14 cellular contexts compared by ENCODE assay signal in the genomic region with DNA sequence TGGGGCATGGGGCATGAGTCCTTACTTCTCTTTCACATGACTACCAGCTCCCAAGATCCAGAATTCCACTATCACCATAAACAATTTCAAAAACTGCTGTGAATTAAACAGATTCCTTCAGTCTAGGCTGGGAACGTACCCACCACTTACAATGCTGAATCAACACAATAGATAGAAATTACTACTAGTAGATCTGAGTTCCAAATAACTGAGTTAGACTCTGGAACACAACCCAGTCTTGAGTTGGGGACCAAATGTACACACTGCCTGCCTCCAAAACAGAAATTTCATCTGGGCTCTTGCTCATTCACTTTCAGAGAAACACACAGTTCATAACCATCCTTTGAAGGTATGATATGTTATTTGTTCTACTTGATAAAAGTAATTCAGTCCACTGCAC. TPM values are rescaled to one million over a fixed set of nuclear protein-coding genes. Genes with fewer than 3 reads are reported as not detected.
A peak's percentile ranks its signal among the peaks of the same experiment; 100 is the strongest.
DNase-seq lines count a peak whose midpoint lies in the region; ATAC-seq and TF ChIP-seq lines count a peak whose summit lies in the region.
"Had no signal": no experiment of that assay in that cellular context is flagged by ENCODE, and none has a peak within 500 bp of the region (broad histone marks: within the 10 kb centered on the region; RNA-seq: fewer than 3 reads in every experiment).

No MANE protein-coding gene starts in this region.

- H3K4me2 ChIP-seq in osteoblast (ENCODE audit: insufficient read depth, low read length) = peak overlapping the region; percentile 67

- no peaks in the 10 kb centered on the region for H3K27me3 ChIP-seq in dorsolateral prefrontal cortex
- H3K27me3 ChIP-seq in osteoblast (ENCODE audit: insufficient read depth, low read length) = no peaks in the 10 kb centered on the region

- H3K27me3 Mint-ChIP-seq in stimulated activated naive CD8-positive, alpha-beta T cell treated with anti-CD3 and anti-CD28 coated beads, Interleukin-15, Interleukin-2, amounts not matched to agents 100 ng/mL and 50 ng/mL, for 24 hours = no peaks in the 10 kb centered on the region
- no peaks in the 10 kb centered on the region for H3K27me3 Mint-ChIP-seq in stimulated activated naive CD8-positive, alpha-beta T cell treated with anti-CD3 and anti-CD28 coated beads, Interleukin-15, amount 100 ng/mL, for 72 hours
- H3K27me3 Mint-ChIP-seq: activated naive CD4-positive, alpha-beta T cell treated with anti-CD3 and anti-CD28 coated beads, Interleukin-2, amount 50 U/mL, for 24 hours; naive thymus-derived CD8-positive, alpha-beta T cell had no signal

- TF ChIP-seq CTCF in dorsolateral prefrontal cortex (IDR thresholded peaks at IDR 0.05 in 54 of 56, conservative IDR thresholded peaks at IDR 0.05 in 2 of 56; ENCODE audit: low read depth in 1 of 56, partially characterized antibody in 56 of 56) (no peak), osteoblast (IDR thresholded peaks at IDR 0.05; ENCODE audit: extremely low read depth, low read depth, low read length) (no peak)

- peaks cover 96% of the 10 kb centered on the region for H3K79me2 ChIP-seq in osteoblast (ENCODE audit: insufficient read depth, low read length)

- H3K9me3 Mint-ChIP-seq in stimulated activated naive CD8-positive, alpha-beta T cell treated with anti-CD3 and anti-CD28 coated beads, Interleukin-15, Interleukin-2, amounts not matched to agents 100 ng/mL and 50 ng/mL, for 24 hours = no peaks in the 10 kb centered on the region
- no peaks in the 10 kb centered on the region for H3K9me3 Mint-ChIP-seq in stimulated activated naive CD8-positive, alpha-beta T cell treated with anti-CD3 and anti-CD28 coated beads, Interleukin-15, amount 100 ng/mL, for 72 hours
- H3K9me3 Mint-ChIP-seq: activated naive CD4-positive, alpha-beta T cell treated with anti-CD3 and anti-CD28 coated beads, Interleukin-2, amount 50 U/mL, for 24 hours; naive thymus-derived CD8-positive, alpha-beta T cell; stimulated activated effector memory CD8-positive, alpha-beta T cell treated with anti-CD3 and anti-CD28 coated beads, Interleukin-12 subunit alpha, Interleukin-12 subunit beta, amount 100 ng/mL, for 72 hours had no signal

- H3K27ac ChIP-seq in dorsolateral prefrontal cortex (peak overlapping the region in 38 of 59 donors; percentile 2 to 72 (median 29)), osteoblast (ENCODE audit: low read depth, low read length) (peak overlapping the region; percentile 95), substantia nigra (ENCODE audit: low read depth, low read length, poor library complexity, severe bottlenecking) (no peak overlapping the region)

- intact Hi-C loops in dorsolateral prefrontal cortex (cut with DNase I) = no loop called here

- H3K4me3 ChIP-seq in dorsolateral prefrontal cortex (no peak overlapping the region), osteoblast (ENCODE audit: insufficient read depth, low read length) (peak overlapping the region; percentile 2)

- peak overlapping the region; percentile 28 for H3K27ac Mint-ChIP-seq in stimulated activated naive CD8-positive, alpha-beta T cell treated with anti-CD3 and anti-CD28 coated beads, Interleukin-15, Interleukin-2, amounts not matched to agents 100 ng/mL and 50 ng/mL, for 24 hours
- no peak overlapping the region for H3K27ac Mint-ChIP-seq in stimulated activated naive CD8-positive, alpha-beta T cell treated with anti-CD3 and anti-CD28 coated beads, Interleukin-15, amount 100 ng/mL, for 72 hours
- H3K27ac Mint-ChIP-seq: stimulated activated effector memory CD8-positive, alpha-beta T cell treated with anti-CD3 and anti-CD28 coated beads, Interleukin-12 subunit alpha, Interleukin-12 subunit beta, amount 100 ng/mL, for 72 hours had no signal

- no peak for DNase-seq in stimulated activated naive CD8-positive, alpha-beta T cell treated with anti-CD3 and anti-CD28 coated beads, Interleukin-15, amount 100 ng/mL, for 72 hours
- DNase-seq in dorsolateral prefrontal cortex (no peak), osteoblast (ENCODE audit: insufficient read length, low spot score, missing footprints) (no peak), substantia nigra (lab: John Stamatoyannopoulos, UW) (no peak)
- DNase-seq: effector memory CD4-positive, alpha-beta T cell; KBM-7; naive thymus-derived CD8-positive, alpha-beta T cell; NCI-H2081 had no signal

- H3K36me3 Mint-ChIP-seq in stimulated activated naive CD8-positive, alpha-beta T cell treated with anti-CD3 and anti-CD28 coated beads, Interleukin-15, Interleukin-2, amounts not matched to agents 100 ng/mL and 50 ng/mL, for 24 hours (ENCODE audit: low read depth) = peaks cover under 1% of the 10 kb centered on the region
- H3K36me3 Mint-ChIP-seq: activated naive CD4-positive, alpha-beta T cell treated with anti-CD3 and anti-CD28 coated beads, Interleukin-2, amount 50 U/mL, for 24 hours; naive thymus-derived CD8-positive, alpha-beta T cell had no signal

- H3K4me1 ChIP-seq in osteoblast (ENCODE audit: insufficient read depth, low read length) = peaks cover 68% of the 10 kb centered on the region

- no peaks in the 10 kb centered on the region for H3K9me3 ChIP-seq in osteoblast (ENCODE audit: low read depth, low read length)

- H3K36me3 ChIP-seq in osteoblast (ENCODE audit: insufficient read depth, low read length) = peaks cover 11% of the 10 kb centered on the region

- H2AFZ ChIP-seq in osteoblast (ENCODE audit: low read length) = no peak overlapping the region

- H3K4me1 Mint-ChIP-seq in stimulated activated naive CD8-positive, alpha-beta T cell treated with anti-CD3 and anti-CD28 coated beads, Interleukin-15, Interleukin-2, amounts not matched to agents 100 ng/mL and 50 ng/mL, for 24 hours (ENCODE audit: low read depth) = peaks cover 48% of the 10 kb centered on the region
- peaks cover 32% of the 10 kb centered on the region for H3K4me1 Mint-ChIP-seq in stimulated activated naive CD8-positive, alpha-beta T cell treated with anti-CD3 and anti-CD28 coated beads, Interleukin-15, amount 100 ng/mL, for 72 hours

- ATAC-seq in stimulated activated naive CD8-positive, alpha-beta T cell treated with anti-CD3 and anti-CD28 coated beads, Interleukin-15, amount 100 ng/mL, for 72 hours = no peak
- ATAC-seq in GM18867 (IDR thresholded peaks at IDR 0.05; ENCODE audit: unreplicated experiment) = no peak
- ATAC-seq in HG02840 (IDR thresholded peaks at IDR 0.05; ENCODE audit: low FRiP score, unreplicated experiment) = no peak
- no peak for ATAC-seq in HG02973 (IDR thresholded peaks at IDR 0.05; ENCODE audit: unreplicated experiment)
- ATAC-seq: naive thymus-derived CD8-positive, alpha-beta T cell; stimulated activated effector memory CD8-positive, alpha-beta T cell treated with anti-CD3 and anti-CD28 coated beads, Interleukin-12 subunit alpha, Interleukin-12 subunit beta, amount 100 ng/mL, for 72 hours had no signal

- peaks cover 20% of the 10 kb centered on the region for H4K20me1 ChIP-seq in osteoblast (ENCODE audit: insufficient read depth, low read length)

- H3K4me3 Mint-ChIP-seq in stimulated activated naive CD8-positive, alpha-beta T cell treated with anti-CD3 and anti-CD28 coated beads, Interleukin-15, Interleukin-2, amounts not matched to agents 100 ng/mL and 50 ng/mL, for 24 hours = no peak overlapping the region
- H3K4me3 Mint-ChIP-seq in stimulated activated naive CD8-positive, alpha-beta T cell treated with anti-CD3 and anti-CD28 coated beads, Interleukin-15, amount 100 ng/mL, for 72 hours = no peak overlapping the region
- H3K4me3 Mint-ChIP-seq: activated naive CD4-positive, alpha-beta T cell treated with anti-CD3 and anti-CD28 coated beads, Interleukin-2, amount 50 U/mL, for 24 hours; naive thymus-derived CD8-positive, alpha-beta T cell; stimulated activated effector memory CD8-positive, alpha-beta T cell treated with anti-CD3 and anti-CD28 coated beads, Interleukin-12 subunit alpha, Interleukin-12 subunit beta, amount 100 ng/mL, for 72 hours had no signal

RNA-seq across cellular contexts. Expression of a gene that starts 8.9 kb away (rescaled TPM):
- total RNA-seq in dorsolateral prefrontal cortex (100 to 1,000 TPM in 112 of 120 experiments, 10 to 100 TPM in 8; 87.2 to 202 (median 122) TPM), osteoblast (228 and 261 TPM in 2 replicates)
